ENCODE assay signal across 32 cellular contexts in the genomic region with DNA sequence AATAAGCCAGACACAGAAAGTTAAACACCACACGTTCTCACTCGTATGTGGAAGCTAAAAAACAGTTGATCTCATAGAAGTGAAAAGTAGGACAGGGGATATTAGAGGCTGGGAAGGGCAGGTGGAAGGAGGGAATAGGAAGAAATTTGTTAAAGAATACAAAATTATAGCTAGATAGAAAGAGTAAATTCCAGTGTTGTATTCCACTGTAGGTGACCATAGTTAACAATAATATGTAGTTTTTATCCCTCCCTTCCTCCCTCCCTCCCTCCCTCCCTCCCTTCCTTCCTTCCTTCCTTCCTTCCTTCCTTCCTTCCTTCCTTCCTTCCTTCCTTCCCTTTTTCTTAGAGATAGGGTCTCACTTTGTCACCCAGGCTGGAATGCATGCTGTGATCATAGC.
"Had no signal": no experiment of that assay in that cellular context is flagged by ENCODE, and none has a peak within 500 bp of the region (broad histone marks: within the 10 kb centered on the region; RNA-seq: fewer than 3 reads in every experiment).

No MANE protein-coding gene starts in this region.

- H3K36me3 ChIP-seq: adrenal gland, brain microvascular endothelial cell, breast epithelium had no signal

- DNase-seq: activated B cell treated with CpG ODN at 0.5 μM for 24 hours; activated CD4-positive, alpha-beta memory T cell treated with anti-CD3 and anti-CD28 coated beads for 36 hours; activated CD4-positive, alpha-beta T cell treated with anti-CD3 and anti-CD28 coated beads for 4 hours; activated CD4-positive, alpha-beta T cell treated with anti-CD3 and anti-CD28 coated beads, Interleukin-2, amount 10 ng/mL, durations not matched to agents 24 days and 14 days; activated CD4-positive, alpha-beta T cell treated with anti-CD3 and anti-CD28 coated beads, Interleukin-2, amount 50 U/mL, for 1 hour; activated CD4-positive, alpha-beta T cell treated with anti-CD3 and anti-CD28 coated beads, Interleukin-2, amount 50 U/mL, for 4 hours; activated CD4-positive, CD25-positive, alpha-beta regulatory T cell treated with anti-CD3 and anti-CD28 coated beads, Interleukin-2, amount 50 U/mL, for 72 hours; activated CD8-positive, alpha-beta memory T cell treated with anti-CD3 and anti-CD28 coated beads, Interleukin-2, amount 50 U/mL, for 4 hours; activated CD8-positive, alpha-beta T cell treated with anti-CD3 and anti-CD28 coated beads for 36 hours; activated effector memory CD4-positive, alpha-beta T cell treated with anti-CD3 and anti-CD28 coated beads, Interleukin-2, amount 50 U/mL, for 16 hours; activated gamma-delta T cell treated with Interleukin-2 at 50 U/mL for 16 hours; activated naive CD4-positive, alpha-beta T cell; activated naive CD4-positive, alpha-beta T cell treated with anti-CD3 and anti-CD28 coated beads for 36 hours; activated naive CD4-positive, alpha-beta T cell treated with anti-CD3 and anti-CD28 coated beads, Interleukin-2, amount 50 U/mL, for 16 hours; activated naive CD8-positive, alpha-beta T cell treated with anti-CD3 and anti-CD28 coated beads for 36 hours; activated T-cell treated with anti-CD3 and anti-CD28 coated beads for 4 hours; activated T-cell treated with anti-CD3 and anti-CD28 coated beads, Interleukin-2, amount 50 U/mL, for 1 hour; activated T-cell treated with anti-CD3 and anti-CD28 coated beads, Interleukin-2, amount 50 U/mL, for 4 hours; activated T-cell treated with anti-CD3 and anti-CD28 coated beads, Interleukin-2, amount 50 U/mL, for 72 hours; adrenal gland; amniotic stem cell; aorta; body of pancreas; brain microvascular endothelial cell; central memory CD4-positive, alpha-beta T cell; T-helper 1 cell; T-helper 2 cell; T-helper 9 cell had no signal

- H3K9me3 ChIP-seq: adrenal gland, body of pancreas, breast epithelium had no signal

- H3K27ac ChIP-seq: adrenal gland, body of pancreas, brain microvascular endothelial cell, breast epithelium, VCaP had no signal

- H3K27me3 ChIP-seq: adrenal gland, body of pancreas, brain microvascular endothelial cell, breast epithelium had no signal

- ATAC-seq: activated CD8-positive, alpha-beta T cell treated with anti-CD3 and anti-CD28 coated beads for 36 hours; activated naive CD4-positive, alpha-beta T cell treated with anti-CD3 and anti-CD28 coated beads, Interleukin-2, amount 50 U/mL, for 72 hours; activated T-cell treated with anti-CD3 and anti-CD28 coated beads, Interleukin-2, amount 50 U/mL, for 4 hours; activated T-cell treated with anti-CD3 and anti-CD28 coated beads, Interleukin-2, amount 50 U/mL, for 72 hours; activated T-helper 17 cell treated with anti-CD3 and anti-CD28 coated beads, Interleukin-2, amount 50 U/mL, for 72 hours; body of pancreas had no signal

- H3K4me3 ChIP-seq: adrenal gland, body of pancreas, breast epithelium had no signal

- H3K4me1 ChIP-seq: adrenal gland, body of pancreas, breast epithelium had no signal
